Comparison of ENCODE assay signal across 17 cellular contexts in the genomic region with DNA sequence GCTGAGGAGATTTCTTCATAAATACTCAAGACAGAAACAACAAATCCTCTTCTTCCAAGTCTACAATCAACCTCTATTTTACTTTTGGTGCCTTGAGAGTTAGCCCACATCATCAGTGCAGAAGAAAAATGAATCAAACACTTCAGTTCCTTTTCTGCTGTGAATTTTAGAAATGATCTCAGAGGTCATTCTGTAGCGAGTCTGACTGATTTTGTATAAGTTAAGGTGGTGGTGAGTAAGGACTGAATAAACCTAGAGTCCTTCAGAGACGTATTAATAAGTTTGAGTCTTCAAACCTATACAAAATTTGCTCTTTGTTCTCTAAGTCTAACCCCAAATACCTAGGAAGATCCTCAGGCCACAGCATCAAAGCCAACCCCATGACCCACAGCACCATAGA. TPM values are rescaled to one million over a fixed set of nuclear protein-coding genes. Genes with fewer than 3 reads are reported as not detected.
"Had no signal": no experiment of that assay in that cellular context is flagged by ENCODE, and none has a peak within 500 bp of the region (broad histone marks: within the 10 kb centered on the region; RNA-seq: fewer than 3 reads in every experiment).

No MANE protein-coding gene starts in this region.

- H3K36me3 ChIP-seq: brain microvascular endothelial cell, colonic mucosa, gastroesophageal sphincter, heart left ventricle, stomach, thoracic aorta, upper lobe of right lung had no signal

- H3K27me3 ChIP-seq: brain microvascular endothelial cell, colonic mucosa, gastroesophageal sphincter, heart left ventricle, upper lobe of right lung had no signal

- DNase-seq: activated naive CD4-positive, alpha-beta T cell treated with anti-CD3 and anti-CD28 coated beads for 36 hours; anterior cingulate cortex; brain microvascular endothelial cell; colonic mucosa; erythroblast; heart left ventricle; kidney; midbrain; occipital lobe; stomach; T1000; upper lobe of right lung had no signal

- H3K4me3 ChIP-seq: colonic mucosa, gastroesophageal sphincter, heart left ventricle, stomach, thoracic aorta, upper lobe of right lung had no signal

- H3K27ac ChIP-seq: brain microvascular endothelial cell, colonic mucosa, gastroesophageal sphincter, heart left ventricle, stomach, thoracic aorta, upper lobe of right lung had no signal

- H3K4me1 ChIP-seq: colonic mucosa, gastroesophageal sphincter, upper lobe of right lung had no signal

- ATAC-seq: activated CD4-positive, CD25-positive, alpha-beta regulatory T cell treated with anti-CD3 and anti-CD28 coated beads, Interleukin-2, amount 50 U/mL, for 24 hours; gastroesophageal sphincter; heart left ventricle; left lobe of liver; upper lobe of right lung had no signal

- H3K9me3 ChIP-seq: colonic mucosa, gastroesophageal sphincter, heart left ventricle, stomach, thoracic aorta, upper lobe of right lung had no signal

RNA-seq across cellular contexts. Expression of gene NT5E, which starts 33.1 kb away (rescaled TPM):
- polyA plus RNA-seq: neural cell had no signal
